8 cellular contexts compared by ENCODE assay signal in the genomic region with DNA sequence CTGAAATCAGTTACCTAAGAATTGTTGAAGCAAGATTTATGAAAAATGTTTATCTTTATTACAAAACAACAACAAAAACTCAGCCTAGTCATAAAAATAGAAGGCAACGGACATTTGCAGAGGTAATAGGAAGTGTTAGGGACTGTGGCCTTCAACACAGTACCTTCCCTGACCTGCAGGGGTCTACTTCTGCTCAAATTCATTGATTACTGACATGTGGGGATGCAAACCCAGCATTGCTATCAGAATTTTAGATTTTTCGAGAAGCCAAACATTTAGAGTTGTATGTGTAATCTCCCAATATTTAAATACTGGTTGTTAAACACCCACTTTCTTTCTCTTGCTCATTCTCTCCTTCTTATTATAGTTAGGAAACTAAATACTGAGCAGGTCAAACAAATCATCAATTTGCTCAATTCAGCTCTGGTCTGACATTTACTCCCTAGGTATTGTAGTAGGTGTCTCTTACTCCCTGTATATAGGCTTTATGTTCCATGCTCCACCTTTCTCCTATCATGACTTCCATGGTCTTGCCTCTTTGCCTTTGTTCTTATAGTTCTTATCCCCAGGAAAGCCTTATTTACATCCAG.
DNase-seq lines count a peak whose midpoint lies in the region; ATAC-seq and FAIRE-seq lines count a peak whose summit lies in the region.

No MANE protein-coding gene starts in this region.

- WGBS in iPS DF 6.9 (ENCODE audit: insufficient coverage, insufficient read length) = no CpG with 5 or more reads among the region's 2 CpGs

- peak; percentile 88 for ATAC-seq in HG03354 (IDR thresholded peaks at IDR 0.05; ENCODE audit: poor library complexity, severe bottlenecking, unreplicated experiment)
- ATAC-seq in GM21619 (IDR thresholded peaks at IDR 0.05; ENCODE audit: unreplicated experiment) = no peak

- H3K9me3 ChIP-seq in iPS DF 6.9 (ENCODE audit: control insufficient read depth, insufficient read depth, low read length) = no peaks in the 10 kb centered on the region

- peak; percentile 11 for DNase-seq in activated T-cell treated with anti-CD3 and anti-CD28 coated beads for 24 hours (ENCODE audit: low read depth)
- no peak for DNase-seq in activated T-cell treated with anti-CD3 and anti-CD28 coated beads, Interleukin-2, amount 50 U/mL, for 1 hour
- peak; percentile 38 for DNase-seq in activated CD4-positive, CD25-positive, alpha-beta regulatory T cell treated with anti-CD3 and anti-CD28 coated beads, Interleukin-2, amount 50 U/mL, for 72 hours
- peak; percentile 33 for DNase-seq in iPS DF 6.9 (ENCODE audit: low read depth, low spot score)
- DNase-seq in NCI-H2081 treated with DMSO at 0.1 percent for 48 hours (lab: John Stamatoyannopoulos, UW) = no peak
- no peak for DNase-seq in HTR-8/SVneo (ENCODE audit: insufficient read length, low spot score)

- no peak for FAIRE-seq in HTR-8/SVneo (lab: Jason Lieb, UNC)

- H3K27ac ChIP-seq in iPS DF 6.9 (ENCODE audit: low read length) = no peak overlapping the region

- H3K4me1 ChIP-seq in iPS DF 6.9 (ENCODE audit: control insufficient read depth, insufficient read depth, low read length) = no peaks in the 10 kb centered on the region

- H3K4me3 ChIP-seq in iPS DF 6.9 (ENCODE audit: low read length) = no peak overlapping the region

- H3K27me3 ChIP-seq in iPS DF 6.9 (ENCODE audit: control insufficient read depth, insufficient read depth, low read length) = no peaks in the 10 kb centered on the region

- no peaks in the 10 kb centered on the region for H3K36me3 ChIP-seq in iPS DF 6.9 (ENCODE audit: control insufficient read depth, insufficient read depth, low read length)

Comparison
In these comparisons a context has a peak if more than half of its experiments do, and no peak if none do; other contexts are left out.
1. DNase-seq: peak in activated T-cell treated with anti-CD3 and anti-CD28 coated beads for 24 hours (single experiment), activated CD4-positive, CD25-positive, alpha-beta regulatory T cell treated with anti-CD3 and anti-CD28 coated beads, Interleukin-2, amount 50 U/mL, for 72 hours (single experiment) and iPS DF 6.9 (single experiment); none in activated T-cell treated with anti-CD3 and anti-CD28 coated beads, Interleukin-2, amount 50 U/mL, for 1 hour (single experiment), NCI-H2081 treated with DMSO at 0.1 percent for 48 hours (single experiment) and HTR-8/SVneo (single experiment).